8 cellular contexts compared by ENCODE assay signal in genomic region chr3:109685084-109686079, GRCh38.
DNase-seq lines count a peak whose midpoint lies in the region; ATAC-seq and TF ChIP-seq lines count a peak whose summit lies in the region.

No MANE protein-coding gene starts in this region.

- intact Hi-C loops in Panc1 (cut with micrococcal nuclease; ENCODE audit: unreplicated experiment), result no loop called here

- DNase-seq in Caki2 (ENCODE audit: low read depth) (peak; percentile 82), Panc1 (ENCODE audit: low read depth, low spot score) (peak; percentile 46), fibroblast of peridontal ligament (ENCODE audit: extremely low read depth) (peak; percentile 99), pons (ENCODE audit: low spot score) (peak; percentile 17), NCI-H128 (lab: John Stamatoyannopoulos, UW; ENCODE audit: unreplicated experiment) (no peak), medulla oblongata (ENCODE audit: extremely low spot score) (no peak)

- no peaks in the 10 kb centered on the region for H3K4me1 ChIP-seq in Panc1 (ENCODE audit: control insufficient read depth, insufficient read depth, low read length)

- H3K4me3 ChIP-seq in Panc1 (ENCODE audit: low read depth in 2 of 2, low read length in 2 of 2), result no peak overlapping the region

- in situ Hi-C loops in Caki2 (cut with HindIII; ENCODE audit: low pct_unique_long_range_greater_than_20kb, low sequenced_read_pairs), result no loop called here
- in situ Hi-C loops in Panc1 (cut with HindIII; ENCODE audit: low pct_unique_long_range_greater_than_20kb, low sequenced_read_pairs), result no loop called here

- no peaks in the 10 kb centered on the region for H3K9me3 ChIP-seq in Panc1 (ENCODE audit: control insufficient read depth, insufficient read depth, low read depth, low read length)

- TF ChIP-seq CTCF in Panc1 (IDR thresholded peaks at IDR 0.05), result no peak

- CTCF ChIA-PET in Panc1 (lab: Charles Lee), result no interaction called here

- peak; percentile 97 for ATAC-seq in Panc1
- ATAC-seq in HG03457 (IDR thresholded peaks at IDR 0.05; ENCODE audit: unreplicated experiment), result no peak
- no peak for ATAC-seq in HG02840 (IDR thresholded peaks at IDR 0.05; ENCODE audit: low FRiP score, unreplicated experiment)

- no peaks in the 10 kb centered on the region for H3K27me3 ChIP-seq in Panc1 (ENCODE audit: control insufficient read depth, insufficient read depth, low read length)

- no peak overlapping the region for H3K27ac ChIP-seq in Panc1 (ENCODE audit: low read length)

- POLR2A ChIA-PET in Panc1 (lab: Charles Lee), result no interaction called here

- no peaks in the 10 kb centered on the region for H3K36me3 ChIP-seq in Panc1 (ENCODE audit: control insufficient read depth, insufficient read depth, low read length)

- BruUV-seq in Panc1 (replicated peaks; lab: Mats Ljungman, UMichigan), result no TSS peak

Comparison
In these comparisons a context has a peak if more than half of its experiments do, and no peak if none do; other contexts are left out.
1. DNase-seq: peak in Caki2 (single experiment), Panc1 (single experiment), fibroblast of peridontal ligament (single experiment) and pons (single experiment); none in NCI-H128 (single experiment) and medulla oblongata (single experiment).